13 cellular contexts compared by ENCODE assay signal in the genomic region with DNA sequence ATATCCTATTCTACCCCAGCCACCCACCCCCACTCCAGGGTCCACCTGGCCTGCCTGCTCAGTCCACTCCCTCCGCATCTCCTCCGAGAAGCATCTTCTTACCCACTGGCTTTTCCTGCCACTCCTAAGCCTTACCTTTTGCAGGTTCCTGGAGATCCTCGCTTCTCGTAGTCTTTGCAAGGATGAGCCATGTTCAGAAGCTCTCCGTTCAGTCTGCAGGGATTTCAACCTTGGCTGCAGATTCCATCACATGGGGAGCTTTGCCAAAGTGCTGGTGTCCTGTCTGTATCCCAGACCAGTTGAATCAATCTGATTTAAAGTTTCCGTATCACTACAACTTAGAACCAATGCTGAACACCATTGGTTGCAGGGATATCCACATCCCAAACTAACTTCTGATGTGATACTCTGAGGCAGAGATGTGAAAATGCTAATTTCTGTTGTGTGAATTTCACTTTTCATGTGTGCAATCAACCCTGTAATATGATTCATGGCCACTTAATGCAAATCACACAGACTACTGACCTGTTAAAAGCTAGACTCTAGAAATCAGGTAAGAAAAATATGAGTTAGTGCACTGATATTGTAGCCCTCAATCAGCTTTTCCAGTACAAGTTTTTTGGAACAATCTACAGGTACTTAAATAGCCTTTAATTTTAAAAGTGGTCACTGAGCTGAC.
DNase-seq lines count a peak whose midpoint lies in the region; ATAC-seq and TF ChIP-seq lines count a peak whose summit lies in the region.
"Had no signal": no experiment of that assay in that cellular context is flagged by ENCODE, and none has a peak within 500 bp of the region (broad histone marks: within the 10 kb centered on the region; RNA-seq: fewer than 3 reads in every experiment).

No MANE protein-coding gene starts in this region.

- H3K36me3 Mint-ChIP-seq in activated T-helper 2 cell treated with anti-CD3 and anti-CD28 coated beads, Interferon-gamma antibody, Interleukin-2, Interleukin-4, amounts not matched to agents 10 μg/mL and 5 μg/mL and 100 μg/mL, durations not matched to agents 14 hours and 24 hours and 36 hours (ENCODE audit: low read depth) = peaks cover 76% of the 10 kb centered on the region
- peaks cover 92 to 97% of the 10 kb centered on the region in 2 donors for H3K36me3 Mint-ChIP-seq in CD14-positive monocyte

- H3K27me3 Mint-ChIP-seq in activated T-helper 2 cell treated with anti-CD3 and anti-CD28 coated beads, Interferon-gamma antibody, Interleukin-2, Interleukin-4, amounts not matched to agents 10 μg/mL and 5 μg/mL and 100 μg/mL, durations not matched to agents 14 hours and 24 hours and 36 hours (ENCODE audit: low read depth) = no peaks in the 10 kb centered on the region
- peaks cover 0 to 3% (median 0%) of the 10 kb centered on the region in 3 donors for H3K27me3 Mint-ChIP-seq in CD14-positive monocyte (ENCODE audit: low read depth in 3 of 3)
- H3K27me3 Mint-ChIP-seq: naive B cell had no signal

- peak overlapping the region; percentile 13 for H3K27ac Mint-ChIP-seq in activated T-helper 2 cell treated with anti-CD3 and anti-CD28 coated beads, Interferon-gamma antibody, Interleukin-2, Interleukin-4, amounts not matched to agents 10 μg/mL and 5 μg/mL and 100 μg/mL, durations not matched to agents 14 hours and 24 hours and 36 hours
- peak overlapping the region in 1 of 7 donors; percentile 77 for H3K27ac Mint-ChIP-seq in CD14-positive monocyte

- no peak for TF ChIP-seq CTCF in CD14-positive monocyte (IDR thresholded peaks at IDR 0.05)

- peak; percentile 27 for DNase-seq in A172 (ENCODE audit: low spot score)
- DNase-seq in Caki2 (ENCODE audit: low read depth) = peak; percentile 44
- DNase-seq in activated T-helper 2 cell treated with anti-CD3 and anti-CD28 coated beads, Interferon-gamma antibody, Interleukin-2, Interleukin-4, amounts not matched to agents 10 μg/mL and 5 μg/mL and 100 μg/mL, durations not matched to agents 14 hours and 24 hours and 36 hours (ENCODE audit: low spot score) = peak; percentile 4
- peak; percentile 52 for DNase-seq in kidney tubule cell (ENCODE audit: low spot score)
- DNase-seq in HuH-7.5 (ENCODE audit: low spot score) = no peak
- DNase-seq in CD14-positive monocyte (ENCODE audit: low spot score) = no peak
- DNase-seq: kidney glomerular epithelial cell; naive B cell; NCI-H2107; retina; stimulated activated CD4-positive, alpha-beta T cell treated with anti-CD3 and anti-CD28 coated beads, Interleukin-4, amount 100 ng/mL, for 1 hour had no signal

- in situ Hi-C loops in Caki2 (cut with HindIII; ENCODE audit: low pct_unique_long_range_greater_than_20kb, low sequenced_read_pairs) = no loop called here

- intact Hi-C loops in activated T-helper 2 cell treated with anti-CD3 and anti-CD28 coated beads, Interferon-gamma antibody, Interleukin-2, Interleukin-4, amounts not matched to agents 10 μg/mL and 5 μg/mL and 100 μg/mL, durations not matched to agents 14 hours and 24 hours and 36 hours (cut with micrococcal nuclease) = loop anchor here (10.0 kb wide), 1 partner anchor 71 kb away; a partner anchor contains a TSS
- intact Hi-C loops in CD14-positive monocyte (cut with micrococcal nuclease) = no loop called here

- peaks cover 28% of the 10 kb centered on the region for H3K4me1 Mint-ChIP-seq in activated T-helper 2 cell treated with anti-CD3 and anti-CD28 coated beads, Interferon-gamma antibody, Interleukin-2, Interleukin-4, amounts not matched to agents 10 μg/mL and 5 μg/mL and 100 μg/mL, durations not matched to agents 14 hours and 24 hours and 36 hours (ENCODE audit: low read depth)
- peaks cover 7% of the 10 kb centered on the region for H3K4me1 Mint-ChIP-seq in CD14-positive monocyte

- H3K4me3 Mint-ChIP-seq in activated T-helper 2 cell treated with anti-CD3 and anti-CD28 coated beads, Interferon-gamma antibody, Interleukin-2, Interleukin-4, amounts not matched to agents 10 μg/mL and 5 μg/mL and 100 μg/mL, durations not matched to agents 14 hours and 24 hours and 36 hours (ENCODE audit: low read depth) = no peak overlapping the region
- no peak overlapping the region for H3K4me3 Mint-ChIP-seq in CD14-positive monocyte
- H3K4me3 Mint-ChIP-seq: naive B cell had no signal

- ATAC-seq in HG03196 (IDR thresholded peaks at IDR 0.05; ENCODE audit: unreplicated experiment) = no peak
- no peak for ATAC-seq in HG03354 (IDR thresholded peaks at IDR 0.05; ENCODE audit: poor library complexity, severe bottlenecking, unreplicated experiment)

- H3K9me3 Mint-ChIP-seq in activated T-helper 2 cell treated with anti-CD3 and anti-CD28 coated beads, Interferon-gamma antibody, Interleukin-2, Interleukin-4, amounts not matched to agents 10 μg/mL and 5 μg/mL and 100 μg/mL, durations not matched to agents 14 hours and 24 hours and 36 hours = no peaks in the 10 kb centered on the region
- H3K9me3 Mint-ChIP-seq in CD14-positive monocyte = no peaks in the 10 kb centered on the region
- H3K9me3 Mint-ChIP-seq: naive B cell had no signal

Comparison
In these comparisons a context has a peak if more than half of its experiments do, and no peak if none do; other contexts are left out.
1. DNase-seq: peak in A172 (single experiment), Caki2 (single experiment), activated T-helper 2 cell treated with anti-CD3 and anti-CD28 coated beads, Interferon-gamma antibody, Interleukin-2, Interleukin-4, amounts not matched to agents 10 μg/mL and 5 μg/mL and 100 μg/mL, durations not matched to agents 14 hours and 24 hours and 36 hours (single experiment) and kidney tubule cell (single experiment); none in HuH-7.5 (single experiment) and CD14-positive monocyte (single experiment).